ENCODE assay signal across 10 cellular contexts in the genomic region with DNA sequence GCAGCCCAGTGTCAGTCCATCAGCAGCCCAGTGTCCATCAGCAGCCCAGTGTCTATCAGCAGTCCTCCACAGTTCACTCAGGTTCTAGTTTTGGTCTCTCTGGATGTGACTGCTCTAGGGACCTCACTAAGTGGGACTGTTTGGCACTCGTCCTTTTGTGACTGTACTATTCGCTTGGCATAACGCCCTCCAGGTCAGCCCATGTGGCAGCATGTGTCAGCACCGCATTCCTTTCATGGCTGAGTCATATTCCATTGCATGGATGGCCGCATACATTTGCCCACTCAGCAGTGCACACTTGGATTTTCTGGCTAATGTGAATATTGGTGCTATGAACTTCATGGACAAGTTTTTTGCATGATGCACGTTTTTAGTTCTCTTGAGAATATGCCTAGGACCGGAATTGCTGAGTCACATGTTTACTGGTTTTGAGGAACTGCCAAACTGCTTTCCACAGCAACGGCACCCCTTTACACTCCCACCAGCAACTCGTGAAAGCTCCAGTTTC. TPM values are rescaled to one million over a fixed set of nuclear protein-coding genes. Genes with fewer than 3 reads are reported as not detected.
DNase-seq lines count a peak whose midpoint lies in the region; ATAC-seq and TF ChIP-seq lines count a peak whose summit lies in the region.
"Had no signal": no experiment of that assay in that cellular context is flagged by ENCODE, and none has a peak within 500 bp of the region (broad histone marks: within the 10 kb centered on the region; RNA-seq: fewer than 3 reads in every experiment).

No MANE protein-coding gene starts in this region.

- H3K4me3 ChIP-seq in Caco-2 (ENCODE audit: low read depth, low read length): no peak overlapping the region

- H3K4me1 ChIP-seq in Caco-2: no peaks in the 10 kb centered on the region

- H3K36me3 ChIP-seq in Caco-2 (ENCODE audit: control insufficient read depth, insufficient read depth, low read length): peaks cover 4% of the 10 kb centered on the region; the same call in 1 of the 2 replicates

- H3K36me3 Mint-ChIP-seq in Caco-2 (ENCODE audit: insufficient read depth, unreplicated experiment): peaks cover 4% of the 10 kb centered on the region
- peaks cover 4% of the 10 kb centered on the region for H3K36me3 Mint-ChIP-seq in natural killer cell treated with Interleukin-12 subunit alpha and Interleukin-12 subunit beta and Interleukin-15 and Interleukin-18, amount 100 ng/mL, for 72 hours

- H3K4me1 Mint-ChIP-seq in Caco-2 (ENCODE audit: low read depth, unreplicated experiment): no peaks in the 10 kb centered on the region
- H3K4me1 Mint-ChIP-seq in natural killer cell treated with Interleukin-12 subunit alpha and Interleukin-12 subunit beta and Interleukin-15 and Interleukin-18, amount 100 ng/mL, for 72 hours (ENCODE audit: low read depth in 2 of 2): peaks cover 19 to 22% of the 10 kb centered on the region in 2 donors

- no peaks in the 10 kb centered on the region for H3K9me3 ChIP-seq in Caco-2

- CTCF ChIA-PET in Caco-2 (lab: Charles Lee): no interaction called here

- H3K4me3 Mint-ChIP-seq in Caco-2 (ENCODE audit: unreplicated experiment): no peak overlapping the region
- H3K4me3 Mint-ChIP-seq in natural killer cell treated with Interleukin-12 subunit alpha and Interleukin-12 subunit beta and Interleukin-15 and Interleukin-18, amount 100 ng/mL, for 72 hours: no peak overlapping the region
- H3K4me3 Mint-ChIP-seq: activated T-cell treated with anti-CD3 and anti-CD28 coated beads, Interleukin-2, amount 50 U/mL, for 72 hours had no signal

- POLR2A ChIA-PET in Caco-2 (lab: Charles Lee): no interaction called here

- H3K27ac Mint-ChIP-seq in Caco-2 (ENCODE audit: unreplicated experiment): no peak overlapping the region
- H3K27ac Mint-ChIP-seq in natural killer cell treated with Interleukin-12 subunit alpha and Interleukin-12 subunit beta and Interleukin-15 and Interleukin-18, amount 100 ng/mL, for 72 hours: peak overlapping the region; percentile 61 to 72
- H3K27ac Mint-ChIP-seq: activated T-cell treated with anti-CD3 and anti-CD28 coated beads, Interleukin-2, amount 50 U/mL, for 72 hours had no signal

- no peak for ATAC-seq in natural killer cell treated with Interleukin-12 subunit alpha and Interleukin-12 subunit beta and Interleukin-15 and Interleukin-18, amount 100 ng/mL, for 72 hours
- ATAC-seq in GM21786 (IDR thresholded peaks at IDR 0.05; ENCODE audit: unreplicated experiment): no peak
- no peak for ATAC-seq in HG03457 (IDR thresholded peaks at IDR 0.05; ENCODE audit: unreplicated experiment)
- no peak for ATAC-seq in GM21529 (IDR thresholded peaks at IDR 0.05; ENCODE audit: unreplicated experiment)

- intact Hi-C loops in Caco-2 (cut with micrococcal nuclease; ENCODE audit: unreplicated experiment): no loop called here

- H3K27me3 ChIP-seq in Caco-2 (replicated peaks; ENCODE audit: control insufficient read depth, insufficient read depth, low read length): no peaks in the 10 kb centered on the region

- H3K9me3 Mint-ChIP-seq in Caco-2 (ENCODE audit: unreplicated experiment): peaks cover 10% of the 10 kb centered on the region
- H3K9me3 Mint-ChIP-seq in natural killer cell treated with Interleukin-12 subunit alpha and Interleukin-12 subunit beta and Interleukin-15 and Interleukin-18, amount 100 ng/mL, for 72 hours: no peaks in the 10 kb centered on the region

- no peak for TF ChIP-seq CTCF in Caco-2 (IDR thresholded peaks at IDR 0.05; ENCODE audit: insufficient read depth in 1 of 2, low read depth in 1 of 2, low read length in 1 of 2, severe bottlenecking in 1 of 2, unreplicated experiment in 1 of 2)

- H3K27me3 Mint-ChIP-seq in Caco-2 (ENCODE audit: insufficient read depth, unreplicated experiment): no peaks in the 10 kb centered on the region
- peaks cover 2 to 23% of the 10 kb centered on the region in 2 donors for H3K27me3 Mint-ChIP-seq in natural killer cell treated with Interleukin-12 subunit alpha and Interleukin-12 subunit beta and Interleukin-15 and Interleukin-18, amount 100 ng/mL, for 72 hours

- BruUV-seq in Caco-2 (replicated peaks; lab: Mats Ljungman, UMichigan): TSS peak; percentile 11

- DNase-seq in Caco-2: peak in 1 of 2 experiments; percentile 8
- peak; percentile 35 for DNase-seq in NCI-H446 treated with DMSO at 0.1 percent for 48 hours (lab: John Stamatoyannopoulos, UW)
- DNase-seq in dermis microvascular lymphatic vessel endothelial cell (ENCODE audit: low read depth in 2 of 2): peak; percentile 72 to 74
- DNase-seq in natural killer cell treated with Interleukin-12 subunit alpha and Interleukin-12 subunit beta and Interleukin-15 and Interleukin-18, amount 100 ng/mL, for 72 hours (ENCODE audit: low spot score): peak; percentile 39
- no peak for DNase-seq in DMS153 (lab: John Stamatoyannopoulos, UW)
- DNase-seq: activated T-cell treated with anti-CD3 and anti-CD28 coated beads, Interleukin-2, amount 50 U/mL, for 72 hours had no signal

RNA-seq across cellular contexts. Expression of gene CHST13, which starts 16.4 kb away (rescaled TPM):
- total RNA-seq in Caco-2 (2022): 17.0 and 25.3 TPM in 2 replicates
- total RNA-seq in dermis microvascular lymphatic vessel endothelial cell: not detected in 2 replicates
- under 1 TPM in 1 of 2 donors, not detected in 1; 0.98 TPM for total RNA-seq in natural killer cell treated with Interleukin-12 subunit alpha and Interleukin-12 subunit beta and Interleukin-15 and Interleukin-18, amount 100 ng/mL, for 72 hours
- total RNA-seq: activated T-cell treated with anti-CD3 and anti-CD28 coated beads, Interleukin-2, amount 50 U/mL, for 72 hours; pulmonary artery endothelial cell had no signal

RNA-seq across cellular contexts. Expression of gene C3orf22, which starts 18.3 kb away (rescaled TPM):
- not detected in 2 replicates for total RNA-seq in Caco-2 (2022)
- not detected in 2 replicates for total RNA-seq in dermis microvascular lymphatic vessel endothelial cell
- total RNA-seq in natural killer cell treated with Interleukin-12 subunit alpha and Interleukin-12 subunit beta and Interleukin-15 and Interleukin-18, amount 100 ng/mL, for 72 hours: not detected
- total RNA-seq: activated T-cell treated with anti-CD3 and anti-CD28 coated beads, Interleukin-2, amount 50 U/mL, for 72 hours; pulmonary artery endothelial cell had no signal

RNA-seq across cellular contexts. Expression of gene UROC1, which starts 22.8 kb away (rescaled TPM):
- total RNA-seq in Caco-2 (2022) (not detected in 2 replicates), dermis microvascular lymphatic vessel endothelial cell (not detected in 2 replicates)
- total RNA-seq in natural killer cell treated with Interleukin-12 subunit alpha and Interleukin-12 subunit beta and Interleukin-15 and Interleukin-18, amount 100 ng/mL, for 72 hours: not detected
- total RNA-seq: activated T-cell treated with anti-CD3 and anti-CD28 coated beads, Interleukin-2, amount 50 U/mL, for 72 hours; pulmonary artery endothelial cell had no signal
